8 cellular contexts compared by ENCODE assay signal in the genomic region with DNA sequence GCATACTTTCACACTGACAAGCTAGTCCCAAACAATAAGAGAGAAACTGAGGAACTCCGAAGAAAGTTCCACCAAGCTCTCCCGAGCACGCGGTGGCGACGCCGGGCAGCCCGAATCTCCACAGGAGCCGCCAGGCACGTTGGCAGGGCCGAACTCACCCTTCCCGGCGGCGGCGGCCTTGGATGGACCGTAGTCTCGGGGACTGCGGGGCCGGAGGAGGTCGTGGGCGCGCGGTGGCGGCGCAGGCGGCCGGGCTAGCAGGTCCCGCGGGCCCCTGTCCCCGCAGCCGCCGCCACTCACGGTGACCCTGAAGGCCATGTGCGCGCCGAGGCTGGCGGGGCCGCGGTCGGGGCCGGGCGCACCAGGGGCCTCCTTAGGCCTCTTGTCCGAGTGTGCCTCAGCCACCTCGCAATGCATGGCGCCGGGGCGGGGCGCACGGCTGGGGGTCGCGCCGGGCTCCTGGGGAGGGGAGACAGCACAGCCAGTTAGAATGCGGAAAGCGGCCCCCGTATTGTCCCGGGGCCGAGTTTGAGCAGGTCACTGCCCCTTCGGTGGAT. TPM values are rescaled to one million over a fixed set of nuclear protein-coding genes. Genes with fewer than 3 reads are reported as not detected.
DNase-seq lines count a peak whose midpoint lies in the region; ATAC-seq and TF ChIP-seq lines count a peak whose summit lies in the region.

No MANE protein-coding gene starts in this region.

- POLR2A ChIA-PET in activated naive CD8-positive, alpha-beta T cell treated with anti-CD3 and anti-CD28 coated beads, Interleukin-2, amount 10 ng/mL, durations not matched to agents 7 days and 5 days (lab: Charles Lee): no interaction called here

- in situ Hi-C loops in GM13977 (cut with MboI; ENCODE audit: low pct_unique_long_range_greater_than_20kb, low sequenced_read_pairs, unreplicated experiment): no loop called here

- H3K4me3 Mint-ChIP-seq in activated naive CD8-positive, alpha-beta T cell treated with anti-CD3 and anti-CD28 coated beads, Interleukin-2, amount 10 ng/mL, durations not matched to agents 7 days and 5 days: peak overlapping the region; percentile 10

- H3K9me3 Mint-ChIP-seq in activated naive CD8-positive, alpha-beta T cell treated with anti-CD3 and anti-CD28 coated beads, Interleukin-2, amount 10 ng/mL, durations not matched to agents 7 days and 5 days: peaks cover under 1% of the 10 kb centered on the region

- H3K4me1 ChIP-seq in iPS DF 6.9 (ENCODE audit: control insufficient read depth, insufficient read depth, low read length): peaks cover 7% of the 10 kb centered on the region
- peaks cover 2% of the 10 kb centered on the region for H3K4me1 ChIP-seq in rectal smooth muscle tissue (ENCODE audit: control insufficient read depth, insufficient read depth, low read length)

- H3K36me3 ChIP-seq in iPS DF 6.9 (ENCODE audit: control insufficient read depth, insufficient read depth, low read length) (no peaks in the 10 kb centered on the region), rectal smooth muscle tissue (ENCODE audit: control insufficient read depth, insufficient read depth, low read length) (no peaks in the 10 kb centered on the region)

- peaks cover 45% of the 10 kb centered on the region for H3K27me3 ChIP-seq in iPS DF 6.9 (ENCODE audit: control insufficient read depth, insufficient read depth, low read length)
- peaks cover 35% of the 10 kb centered on the region for H3K27me3 ChIP-seq in rectal smooth muscle tissue (ENCODE audit: control insufficient read depth, insufficient read depth, low read length)

- no peak overlapping the region for H3K27ac Mint-ChIP-seq in activated naive CD8-positive, alpha-beta T cell treated with anti-CD3 and anti-CD28 coated beads, Interleukin-2, amount 10 ng/mL, durations not matched to agents 7 days and 5 days

- peak overlapping the region; percentile 33; the same call in 1 of the 2 replicates for H3K4me3 ChIP-seq in iPS DF 6.9 (ENCODE audit: low read length)
- peak overlapping the region; percentile 68 for H3K4me3 ChIP-seq in rectal smooth muscle tissue (ENCODE audit: low read length)

- DNase-seq in GM13977 (ENCODE audit: low spot score): peak; percentile 33
- peak; percentile 36 for DNase-seq in activated naive CD8-positive, alpha-beta T cell treated with anti-CD3 and anti-CD28 coated beads, Interleukin-2, amount 10 ng/mL, durations not matched to agents 7 days and 5 days
- DNase-seq in iPS DF 6.9 (ENCODE audit: low read depth, low spot score): no peak
- DNase-seq in activated CD8-positive, alpha-beta memory T cell treated with anti-CD3 and anti-CD28 coated beads, Interleukin-2, amount 50 U/mL, for 4 hours: no peak
- no peak for DNase-seq in SW480 (ENCODE audit: low spot score)

- peaks cover 58% of the 10 kb centered on the region for H3K27me3 Mint-ChIP-seq in activated naive CD8-positive, alpha-beta T cell treated with anti-CD3 and anti-CD28 coated beads, Interleukin-2, amount 10 ng/mL, durations not matched to agents 7 days and 5 days

- no peak for ATAC-seq in activated naive CD8-positive, alpha-beta T cell treated with anti-CD3 and anti-CD28 coated beads, Interleukin-2, amount 10 ng/mL, durations not matched to agents 7 days and 5 days (ENCODE audit: low read depth)
- no peak for ATAC-seq in HG03460 (IDR thresholded peaks at IDR 0.05; ENCODE audit: unreplicated experiment)
- ATAC-seq in HG03378 (IDR thresholded peaks at IDR 0.05; ENCODE audit: unreplicated experiment): no peak

- no CpG with 5 or more reads among the region's 58 CpGs for whole genome bisulfite sequencing in iPS DF 6.9 (ENCODE audit: insufficient coverage, insufficient read length)

- no peaks in the 10 kb centered on the region for H3K4me1 Mint-ChIP-seq in activated naive CD8-positive, alpha-beta T cell treated with anti-CD3 and anti-CD28 coated beads, Interleukin-2, amount 10 ng/mL, durations not matched to agents 7 days and 5 days

- no peak overlapping the region for H3K9ac ChIP-seq in rectal smooth muscle tissue (ENCODE audit: low read length)

- H3K9me3 ChIP-seq in iPS DF 6.9 (ENCODE audit: control insufficient read depth, insufficient read depth, low read length): no peaks in the 10 kb centered on the region

- no peak for TF ChIP-seq CTCF in GM13977 (IDR thresholded peaks at IDR 0.05; ENCODE audit: extremely low read depth, insufficient read depth, missing control alignments)

- H3K36me3 Mint-ChIP-seq in activated naive CD8-positive, alpha-beta T cell treated with anti-CD3 and anti-CD28 coated beads, Interleukin-2, amount 10 ng/mL, durations not matched to agents 7 days and 5 days: peaks cover under 1% of the 10 kb centered on the region

- no peak overlapping the region for H3K27ac ChIP-seq in iPS DF 6.9 (ENCODE audit: low read length)
- no peak overlapping the region for H3K27ac ChIP-seq in rectal smooth muscle tissue (ENCODE audit: low read depth, low read length)

RNA-seq across cellular contexts. Expression of a gene that starts 1.2 kb away (rescaled TPM):
- total RNA-seq in activated naive CD8-positive, alpha-beta T cell treated with anti-CD3 and anti-CD28 coated beads, Interleukin-2, amount 10 ng/mL, durations not matched to agents 7 days and 5 days: not detected

Comparison
In these comparisons a context has a peak if more than half of its experiments do, and no peak if none do; other contexts are left out.
1. DNase-seq: peak in GM13977 (single experiment) and activated naive CD8-positive, alpha-beta T cell treated with anti-CD3 and anti-CD28 coated beads, Interleukin-2, amount 10 ng/mL, durations not matched to agents 7 days and 5 days (single experiment); none in iPS DF 6.9 (single experiment), activated CD8-positive, alpha-beta memory T cell treated with anti-CD3 and anti-CD28 coated beads, Interleukin-2, amount 50 U/mL, for 4 hours (single experiment) and SW480 (single experiment).